Comparison of ENCODE assay signal across 8 cellular contexts in the genomic region with DNA sequence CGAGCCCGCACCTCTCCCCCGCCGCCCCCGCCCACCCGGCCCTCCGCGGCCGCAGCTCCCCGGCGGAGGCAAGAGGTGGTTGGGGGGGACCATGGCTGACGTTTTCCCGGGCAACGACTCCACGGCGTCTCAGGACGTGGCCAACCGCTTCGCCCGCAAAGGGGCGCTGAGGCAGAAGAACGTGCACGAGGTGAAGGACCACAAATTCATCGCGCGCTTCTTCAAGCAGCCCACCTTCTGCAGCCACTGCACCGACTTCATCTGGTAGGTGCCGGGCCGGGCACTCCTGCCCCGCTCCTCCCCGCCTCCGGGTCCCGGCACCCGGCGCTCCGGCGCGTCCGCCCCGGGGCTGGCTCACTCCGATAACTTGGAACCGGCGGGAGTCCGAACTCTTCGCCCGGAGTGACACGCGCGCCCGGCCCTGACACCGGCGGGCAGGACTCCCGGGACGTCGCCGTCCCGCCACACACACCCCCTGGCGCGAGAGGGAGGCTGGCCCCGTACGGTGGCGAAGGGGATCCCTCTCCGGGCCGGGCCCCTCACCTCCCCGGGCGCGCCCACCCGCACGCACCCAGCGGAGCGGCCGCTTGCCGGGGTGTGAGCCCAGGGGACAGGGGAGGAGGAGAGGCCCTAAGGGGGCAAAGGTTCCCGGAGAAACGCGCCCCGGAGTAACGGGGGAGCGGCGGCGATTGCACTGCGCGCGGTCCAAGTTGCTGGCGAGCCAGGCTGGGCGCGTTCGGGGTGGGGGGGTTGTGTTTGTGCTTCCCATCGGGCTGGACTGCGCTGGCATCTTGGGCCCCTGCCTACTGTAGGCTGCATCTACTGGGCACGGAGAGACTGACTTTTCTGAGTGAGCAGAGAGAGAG. TPM values are rescaled to one million over a fixed set of nuclear protein-coding genes. Genes with fewer than 3 reads are reported as not detected.
A peak's percentile ranks its signal among the peaks of the same experiment; 100 is the strongest.
DNase-seq lines count a peak whose midpoint lies in the region; ATAC-seq and TF ChIP-seq lines count a peak whose summit lies in the region.

No MANE protein-coding gene starts in this region.

- TF ChIP-seq CTCF in AG09319 (IDR thresholded peaks at IDR 0.05; ENCODE audit: low read depth, low read length) (peak; percentile 8), HL-60 (IDR thresholded peaks at IDR 0.05; ENCODE audit: insufficient read depth, low read length) (no peak), astrocyte of the spinal cord (IDR thresholded peaks at IDR 0.05; ENCODE audit: low read depth, low read length) (peak; percentile 8)

- H3K27ac ChIP-seq in HL-60 (replicated peaks), result peak overlapping the region; percentile 68

- no peaks in the 10 kb centered on the region for H3K27me3 ChIP-seq in HL-60 (ENCODE audit: insufficient read depth, poor library complexity, severe bottlenecking)

- H3K27me3 Mint-ChIP-seq in T-helper 1 cell treated with Interleukin-12 subunit alpha and Interleukin-12 subunit beta and Interleukin-4 antibody, amounts not matched to agents 30 μg/mL and 1 μg/mL, for 36 hours (ENCODE audit: low read depth), result peaks cover 19% of the 10 kb centered on the region

- DNase-seq in AG09319 (ENCODE audit: extremely low read depth, low read depth) (no peak), HL-60 (ENCODE audit: low read depth in 1 of 2, low spot score in 1 of 2) (peak in 1 of 2 experiments; percentile 36), astrocyte of the spinal cord (ENCODE audit: low read depth, low spot score) (peak; percentile 52), hippocampal formation (lab: John Stamatoyannopoulos, UW) (peak; percentile 40 to 46), pulmonary artery endothelial cell (ENCODE audit: low read depth, low spot score) (peak; percentile 29), RKO (ENCODE audit: low spot score) (no peak)

- peak; percentile 13 for ATAC-seq in GM19328 (IDR thresholded peaks at IDR 0.05; ENCODE audit: unreplicated experiment)

- no peaks in the 10 kb centered on the region for H3K9me3 Mint-ChIP-seq in T-helper 1 cell treated with Interleukin-12 subunit alpha and Interleukin-12 subunit beta and Interleukin-4 antibody, amounts not matched to agents 30 μg/mL and 1 μg/mL, for 36 hours

- in situ Hi-C loops in astrocyte of the spinal cord (cut with HindIII; ENCODE audit: low sequenced_read_pairs), result no loop called here

- peak overlapping the region; percentile 89 for H3K27ac Mint-ChIP-seq in T-helper 1 cell treated with Interleukin-12 subunit alpha and Interleukin-12 subunit beta and Interleukin-4 antibody, amounts not matched to agents 30 μg/mL and 1 μg/mL, for 36 hours

- H3K4me3 ChIP-seq in HL-60 (replicated peaks; ENCODE audit: insufficient read depth, low read length) (peak overlapping the region; percentile 82), astrocyte of the spinal cord (ENCODE audit: low read depth, low read length) (peak overlapping the region; percentile 79)

- peak overlapping the region; percentile 97 for H3K4me3 Mint-ChIP-seq in T-helper 1 cell treated with Interleukin-12 subunit alpha and Interleukin-12 subunit beta and Interleukin-4 antibody, amounts not matched to agents 30 μg/mL and 1 μg/mL, for 36 hours

- peaks cover 25% of the 10 kb centered on the region for H3K36me3 Mint-ChIP-seq in T-helper 1 cell treated with Interleukin-12 subunit alpha and Interleukin-12 subunit beta and Interleukin-4 antibody, amounts not matched to agents 30 μg/mL and 1 μg/mL, for 36 hours (ENCODE audit: low read depth)

- peaks cover 44% of the 10 kb centered on the region for H3K4me1 Mint-ChIP-seq in T-helper 1 cell treated with Interleukin-12 subunit alpha and Interleukin-12 subunit beta and Interleukin-4 antibody, amounts not matched to agents 30 μg/mL and 1 μg/mL, for 36 hours (ENCODE audit: low read depth)

RNA-seq across cellular contexts. Expression of a gene that starts 0.6 kb away (rescaled TPM):
- total RNA-seq in pulmonary artery endothelial cell, result 10.6 and 10.8 TPM in 2 replicates

Comparison
In these comparisons a context has a peak if more than half of its experiments do, and no peak if none do; other contexts are left out.
1. DNase-seq: peak in astrocyte of the spinal cord (single experiment), hippocampal formation (2 of 2) and pulmonary artery endothelial cell (single experiment); none in AG09319 (single experiment) and RKO (single experiment).